Comparison of ENCODE assay signal across 17 cellular contexts in the genomic region with DNA sequence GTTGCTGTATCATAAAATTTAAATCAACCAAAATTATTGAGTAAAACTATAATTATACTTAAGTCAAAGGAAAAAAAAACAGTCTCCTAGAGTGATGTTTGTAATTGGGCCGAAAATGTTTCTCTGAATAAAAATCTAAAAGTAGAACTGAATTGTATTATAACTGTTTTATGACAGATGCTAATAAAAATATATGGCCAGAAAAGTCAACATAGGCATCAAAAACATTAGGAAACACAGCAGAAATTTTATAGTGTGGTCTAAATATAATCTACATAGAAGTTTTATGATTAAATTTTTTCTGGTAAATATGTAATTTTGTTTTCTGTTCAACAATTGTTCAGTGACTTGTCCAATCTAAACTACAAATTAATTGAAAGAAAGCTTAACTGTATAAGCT.
A peak's percentile ranks its signal among the peaks of the same experiment; 100 is the strongest.
DNase-seq lines count a peak whose midpoint lies in the region; ATAC-seq and TF ChIP-seq lines count a peak whose summit lies in the region.
"Had no signal": no experiment of that assay in that cellular context is flagged by ENCODE, and none has a peak within 500 bp of the region (broad histone marks: within the 10 kb centered on the region; RNA-seq: fewer than 3 reads in every experiment).

No MANE protein-coding gene starts in this region.

- H3K9me3 ChIP-seq in PC-3 (ENCODE audit: low read length) (no peaks in the 10 kb centered on the region), mucosa of descending colon (no peaks in the 10 kb centered on the region), aorta (ENCODE audit: control insufficient read depth, low read length) (no peaks in the 10 kb centered on the region)
- H3K9me3 ChIP-seq: BE2C, Caco-2 had no signal

- CTCF ChIA-PET in PC-3 (lab: Charles Lee): no interaction called here
- CTCF ChIA-PET in activated CD8-positive, alpha-beta memory T cell treated with anti-CD3 and anti-CD28 coated beads, Interleukin-2, amount 10 ng/mL, durations not matched to agents 7 days and 5 days (lab: Charles Lee): no interaction called here
- CTCF ChIA-PET in activated CD8-positive, alpha-beta T cell treated with anti-CD3 and anti-CD28 coated beads, Interleukin-2, amount 10 ng/mL, durations not matched to agents 7 days and 5 days (lab: Charles Lee): no interaction called here

- H3K27ac Mint-ChIP-seq in activated CD8-positive, alpha-beta memory T cell treated with anti-CD3 and anti-CD28 coated beads, Interleukin-2, amount 10 ng/mL, durations not matched to agents 7 days and 5 days: no peak overlapping the region
- H3K27ac Mint-ChIP-seq in activated CD8-positive, alpha-beta T cell treated with anti-CD3 and anti-CD28 coated beads, Interleukin-2, amount 10 ng/mL, durations not matched to agents 7 days and 5 days: no peak overlapping the region
- H3K27ac Mint-ChIP-seq: CD4-positive, CD25-positive, alpha-beta regulatory T cell; HFFc6 had no signal

- H3K27me3 ChIP-seq in PC-3 (ENCODE audit: low read length) (no peaks in the 10 kb centered on the region), aorta (ENCODE audit: control insufficient read depth in 1 of 2, insufficient read depth in 2 of 2, low read length in 1 of 2) (no peaks in the 10 kb centered on the region)
- H3K27me3 ChIP-seq: BE2C had no signal

- no peaks in the 10 kb centered on the region for H4K20me1 ChIP-seq in PC-3 (ENCODE audit: low read length)

- H3K36me3 ChIP-seq in PC-3 (ENCODE audit: low read depth, low read length) (no peaks in the 10 kb centered on the region), mucosa of descending colon (ENCODE audit: low read depth) (no peaks in the 10 kb centered on the region), aorta (ENCODE audit: control insufficient read depth in 1 of 2, insufficient read depth in 2 of 2, low read length in 1 of 2) (no peaks in the 10 kb centered on the region)
- H3K36me3 ChIP-seq: BE2C had no signal

- intact Hi-C loops in PC-3 (cut with micrococcal nuclease): loop anchor here (5.0 kb wide), 1 partner anchor 71 kb away; no protein-coding TSS in a partner anchor
- intact Hi-C loops in mucosa of descending colon (cut with DNase I, micrococcal nuclease): no loop called here
- intact Hi-C loops in aorta (cut with DNase I): no loop called here

- ATAC-seq in PC-3 (peak; percentile 65), mucosa of descending colon (peak; percentile 40), aorta (ENCODE audit: low FRiP score) (no peak)
- ATAC-seq in activated CD4-positive, CD25-positive, alpha-beta regulatory T cell treated with anti-CD3 and anti-CD28 coated beads, Interleukin-2, amount 50 U/mL, for 24 hours: no peak
- ATAC-seq in activated CD8-positive, alpha-beta memory T cell treated with anti-CD3 and anti-CD28 coated beads, Interleukin-2, amount 10 ng/mL, durations not matched to agents 7 days and 5 days: no peak
- no peak for ATAC-seq in activated CD8-positive, alpha-beta T cell treated with anti-CD3 and anti-CD28 coated beads, Interleukin-2, amount 10 ng/mL, durations not matched to agents 7 days and 5 days

- peak overlapping the region; percentile 16 for H3K27ac ChIP-seq in 22Rv1
- no peak overlapping the region for H3K27ac ChIP-seq in PC-3 (ENCODE audit: low read length)
- H3K27ac ChIP-seq in aorta (ENCODE audit: low read depth in 1 of 2, low read length in 2 of 2): no peak overlapping the region
- H3K27ac ChIP-seq: GM23248, HL-60 had no signal

- peaks cover 8% of the 10 kb centered on the region; the same call in 1 of the 2 replicates for H3K4me1 ChIP-seq in PC-3 (ENCODE audit: insufficient read depth, low read length)
- H3K4me1 ChIP-seq in mucosa of descending colon (ENCODE audit: low read depth): peaks cover 3% of the 10 kb centered on the region
- H3K4me1 ChIP-seq in aorta (ENCODE audit: control insufficient read depth in 1 of 2, insufficient read depth in 2 of 2, low read length in 2 of 2): no peaks in the 10 kb centered on the region
- H3K4me1 ChIP-seq: BE2C, Caco-2 had no signal

- no peaks in the 10 kb centered on the region for H3K9me2 ChIP-seq in PC-3 (replicated peaks; ENCODE audit: low read length)

- DNase-seq in HT-29 (ENCODE audit: low spot score) (peak; percentile 10), PC-3 (no peak), mucosa of descending colon (no peak), aorta (no peak)
- DNase-seq in activated CD8-positive, alpha-beta memory T cell treated with anti-CD3 and anti-CD28 coated beads, Interleukin-2, amount 10 ng/mL, durations not matched to agents 7 days and 5 days: no peak
- DNase-seq in activated CD8-positive, alpha-beta T cell treated with anti-CD3 and anti-CD28 coated beads, Interleukin-2, amount 10 ng/mL, durations not matched to agents 7 days and 5 days: no peak
- DNase-seq: BE2C; C1 segment of cervical spinal cord; Caco-2; CD4-positive, CD25-positive, alpha-beta regulatory T cell; GM23248; HCEC 1CT; HFFc6; IMR-90 had no signal

- H3K4me3 Mint-ChIP-seq in activated CD8-positive, alpha-beta memory T cell treated with anti-CD3 and anti-CD28 coated beads, Interleukin-2, amount 10 ng/mL, durations not matched to agents 7 days and 5 days: no peak overlapping the region
- H3K4me3 Mint-ChIP-seq in activated CD8-positive, alpha-beta T cell treated with anti-CD3 and anti-CD28 coated beads, Interleukin-2, amount 10 ng/mL, durations not matched to agents 7 days and 5 days: no peak overlapping the region
- H3K4me3 Mint-ChIP-seq: CD4-positive, CD25-positive, alpha-beta regulatory T cell; HFFc6 had no signal

- H3K9ac ChIP-seq in PC-3 (ENCODE audit: low read length): no peak overlapping the region
- H3K9ac ChIP-seq: GM23248 had no signal

- no peaks in the 10 kb centered on the region for H3K36me3 Mint-ChIP-seq in activated CD8-positive, alpha-beta memory T cell treated with anti-CD3 and anti-CD28 coated beads, Interleukin-2, amount 10 ng/mL, durations not matched to agents 7 days and 5 days
- H3K36me3 Mint-ChIP-seq in activated CD8-positive, alpha-beta T cell treated with anti-CD3 and anti-CD28 coated beads, Interleukin-2, amount 10 ng/mL, durations not matched to agents 7 days and 5 days (ENCODE audit: low read depth): no peaks in the 10 kb centered on the region
- H3K36me3 Mint-ChIP-seq: CD4-positive, CD25-positive, alpha-beta regulatory T cell had no signal

- H3K27me3 Mint-ChIP-seq in activated CD8-positive, alpha-beta memory T cell treated with anti-CD3 and anti-CD28 coated beads, Interleukin-2, amount 10 ng/mL, durations not matched to agents 7 days and 5 days: no peaks in the 10 kb centered on the region
- H3K27me3 Mint-ChIP-seq in activated CD8-positive, alpha-beta T cell treated with anti-CD3 and anti-CD28 coated beads, Interleukin-2, amount 10 ng/mL, durations not matched to agents 7 days and 5 days (ENCODE audit: low read depth): no peaks in the 10 kb centered on the region
- H3K27me3 Mint-ChIP-seq: CD4-positive, CD25-positive, alpha-beta regulatory T cell had no signal

- BruUV-seq in PC-3 (replicated peaks; lab: Mats Ljungman, UMichigan): no TSS peak

- H3K4me3 ChIP-seq in PC-3 (ENCODE audit: low read length) (no peak overlapping the region), mucosa of descending colon (no peak overlapping the region), aorta (ENCODE audit: low read length in 2 of 2) (no peak overlapping the region)
- H3K4me3 ChIP-seq: GM23248 had no signal

- no peak overlapping the region for H2AFZ ChIP-seq in PC-3 (ENCODE audit: low read length)

- H3K4me2 ChIP-seq in PC-3 (ENCODE audit: low read length): no peak overlapping the region

- 36 to 43% methylated on average over 1 of the region's 1 CpG for whole genome bisulfite sequencing in aorta, 2 donors

- no peaks in the 10 kb centered on the region for H3F3A ChIP-seq in PC-3 (ENCODE audit: low read length, unreplicated experiment)

- POLR2A ChIA-PET in PC-3 (lab: Charles Lee; ENCODE audit: unreplicated experiment): interaction anchor here (0.5 kb wide), 1 partner anchor 81 kb away, joined by 4 read pairs; no protein-coding TSS in a partner anchor
- POLR2A ChIA-PET in activated CD8-positive, alpha-beta T cell treated with anti-CD3 and anti-CD28 coated beads, Interleukin-2, amount 10 ng/mL, durations not matched to agents 7 days and 5 days (lab: Charles Lee): no interaction called here

- H3K9me3 Mint-ChIP-seq in activated CD8-positive, alpha-beta memory T cell treated with anti-CD3 and anti-CD28 coated beads, Interleukin-2, amount 10 ng/mL, durations not matched to agents 7 days and 5 days (ENCODE audit: low read depth): peaks cover 5% of the 10 kb centered on the region
- no peaks in the 10 kb centered on the region for H3K9me3 Mint-ChIP-seq in activated CD8-positive, alpha-beta T cell treated with anti-CD3 and anti-CD28 coated beads, Interleukin-2, amount 10 ng/mL, durations not matched to agents 7 days and 5 days (ENCODE audit: insufficient read depth)
- H3K9me3 Mint-ChIP-seq: HFFc6 had no signal

- no peaks in the 10 kb centered on the region for H3K79me2 ChIP-seq in PC-3 (ENCODE audit: low read length)

- H3K4me1 Mint-ChIP-seq in activated CD8-positive, alpha-beta memory T cell treated with anti-CD3 and anti-CD28 coated beads, Interleukin-2, amount 10 ng/mL, durations not matched to agents 7 days and 5 days: no peaks in the 10 kb centered on the region
- no peaks in the 10 kb centered on the region for H3K4me1 Mint-ChIP-seq in activated CD8-positive, alpha-beta T cell treated with anti-CD3 and anti-CD28 coated beads, Interleukin-2, amount 10 ng/mL, durations not matched to agents 7 days and 5 days (ENCODE audit: low read depth)
- H3K4me1 Mint-ChIP-seq: CD4-positive, CD25-positive, alpha-beta regulatory T cell had no signal

- no peak for TF ChIP-seq CTCF in 22Rv1 (IDR thresholded peaks at IDR 0.05)
- TF ChIP-seq CTCF in PC-3 (conservative IDR thresholded peaks at IDR 0.05; ENCODE audit: low read depth, low read length): no peak
- TF ChIP-seq CTCF in mucosa of descending colon (IDR thresholded peaks at IDR 0.05): no peak

Comparison
In these comparisons a context has a peak if more than half of its experiments do, and no peak if none do; other contexts are left out.
1. ATAC-seq: peak in PC-3 (single experiment) and mucosa of descending colon (single experiment); none in activated CD4-positive, CD25-positive, alpha-beta regulatory T cell treated with anti-CD3 and anti-CD28 coated beads, Interleukin-2, amount 50 U/mL, for 24 hours (0 of 2), aorta (single experiment), activated CD8-positive, alpha-beta memory T cell treated with anti-CD3 and anti-CD28 coated beads, Interleukin-2, amount 10 ng/mL, durations not matched to agents 7 days and 5 days (single experiment) and activated CD8-positive, alpha-beta T cell treated with anti-CD3 and anti-CD28 coated beads, Interleukin-2, amount 10 ng/mL, durations not matched to agents 7 days and 5 days (single experiment).